Comparison of ENCODE assay signal across 18 cellular contexts in the genomic region with DNA sequence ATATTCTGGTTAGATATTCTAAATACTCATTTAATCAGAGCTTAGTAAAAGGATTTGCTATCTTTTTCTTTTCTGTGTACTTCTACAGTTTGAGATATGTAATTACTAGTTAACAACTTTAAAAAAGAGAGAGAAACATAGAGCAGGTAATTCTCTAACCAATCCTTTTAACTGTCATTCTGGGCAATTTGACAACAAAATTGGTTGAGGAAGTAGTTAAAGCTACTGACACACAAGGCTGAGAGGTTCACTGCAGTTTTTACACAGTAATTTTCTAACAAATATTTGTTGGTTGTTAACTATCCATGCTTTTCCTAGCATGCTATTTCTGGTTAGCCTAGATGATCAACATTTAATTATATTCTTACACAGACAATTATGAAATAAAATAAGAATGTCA. TPM values are rescaled to one million over a fixed set of nuclear protein-coding genes. Genes with fewer than 3 reads are reported as not detected.
"Had no signal": no experiment of that assay in that cellular context is flagged by ENCODE, and none has a peak within 500 bp of the region (broad histone marks: within the 10 kb centered on the region; RNA-seq: fewer than 3 reads in every experiment).

No MANE protein-coding gene starts in this region.

- H3K27ac ChIP-seq: breast epithelium, dorsolateral prefrontal cortex, right atrium auricular region, transverse colon had no signal

- H3K9me3 Mint-ChIP-seq: activated naive CD8-positive, alpha-beta T cell treated with anti-CD3 and anti-CD28 coated beads for 36 hours had no signal

- H3K27me3 Mint-ChIP-seq: activated CD4-positive, alpha-beta memory T cell treated with anti-CD3 and anti-CD28 coated beads for 36 hours; activated naive CD8-positive, alpha-beta T cell treated with anti-CD3 and anti-CD28 coated beads for 36 hours had no signal

- ATAC-seq: esophagus mucosa; left colon; stimulated activated effector memory CD8-positive, alpha-beta T cell treated with anti-CD3 and anti-CD28 coated beads, Interleukin-12 subunit alpha, Interleukin-12 subunit beta, amount 100 ng/mL, for 72 hours had no signal

- H3K27ac Mint-ChIP-seq: activated CD4-positive, alpha-beta memory T cell treated with anti-CD3 and anti-CD28 coated beads for 36 hours; activated naive CD8-positive, alpha-beta T cell treated with anti-CD3 and anti-CD28 coated beads for 36 hours; immature natural killer cell; stimulated activated effector memory CD8-positive, alpha-beta T cell treated with anti-CD3 and anti-CD28 coated beads, Interleukin-12 subunit alpha, Interleukin-12 subunit beta, amount 100 ng/mL, for 72 hours had no signal

- H3K9me3 ChIP-seq: breast epithelium, right atrium auricular region, transverse colon had no signal

- DNase-seq: activated CD4-positive, alpha-beta memory T cell treated with anti-CD3 and anti-CD28 coated beads for 36 hours; activated CD4-positive, alpha-beta T cell treated with anti-CD3 and anti-CD28 coated beads for 1 hour; activated gamma-delta T cell treated with Interleukin-2 at 50 U/mL for 16 hours; activated naive CD8-positive, alpha-beta T cell treated with anti-CD3 and anti-CD28 coated beads for 36 hours; activated T-cell treated with anti-CD3 and anti-CD28 coated beads, Interleukin-2, amount 50 U/mL, for 48 hours; anterior cingulate cortex; dorsolateral prefrontal cortex; glutamatergic neuron; immature natural killer cell; left colon; naive B cell; T-helper 9 cell; transverse colon had no signal

- H3K4me1 Mint-ChIP-seq: activated naive CD8-positive, alpha-beta T cell treated with anti-CD3 and anti-CD28 coated beads for 36 hours; immature natural killer cell; naive B cell; stimulated activated effector memory CD8-positive, alpha-beta T cell treated with anti-CD3 and anti-CD28 coated beads, Interleukin-12 subunit alpha, Interleukin-12 subunit beta, amount 100 ng/mL, for 72 hours had no signal

- H3K36me3 ChIP-seq: breast epithelium, right atrium auricular region, transverse colon had no signal

- H3K27me3 ChIP-seq: breast epithelium, right atrium auricular region, transverse colon had no signal

- H3K4me3 Mint-ChIP-seq: activated CD4-positive, alpha-beta memory T cell treated with anti-CD3 and anti-CD28 coated beads for 36 hours; activated naive CD8-positive, alpha-beta T cell treated with anti-CD3 and anti-CD28 coated beads for 36 hours; immature natural killer cell; naive B cell; stimulated activated effector memory CD8-positive, alpha-beta T cell treated with anti-CD3 and anti-CD28 coated beads, Interleukin-12 subunit alpha, Interleukin-12 subunit beta, amount 100 ng/mL, for 72 hours had no signal

- H3K36me3 Mint-ChIP-seq: activated CD4-positive, alpha-beta memory T cell treated with anti-CD3 and anti-CD28 coated beads for 36 hours; activated naive CD8-positive, alpha-beta T cell treated with anti-CD3 and anti-CD28 coated beads for 36 hours; immature natural killer cell; naive B cell; stimulated activated effector memory CD8-positive, alpha-beta T cell treated with anti-CD3 and anti-CD28 coated beads, Interleukin-12 subunit alpha, Interleukin-12 subunit beta, amount 100 ng/mL, for 72 hours had no signal

- H3K4me3 ChIP-seq: breast epithelium, dorsolateral prefrontal cortex, lung, right atrium auricular region, transverse colon had no signal

- H3K4me1 ChIP-seq: breast epithelium had no signal

RNA-seq across cellular contexts. Expression of a gene that starts 3.6 kb away (rescaled TPM):
- total RNA-seq: activated CD4-positive, alpha-beta memory T cell treated with anti-CD3 and anti-CD28 coated beads for 36 hours had no signal
- polyA plus RNA-seq: immature natural killer cell had no signal
